In genomic region chr9:34957492-34958410, GRCh38 we compare ENCODE assay signal across 1 cellular context.
TF ChIP-seq lines count a peak whose summit lies in the region.

Gene PHF24, plus strand, starts transcription at chr9:34958285. Its CDS starts 13,014 bp downstream, at chr9:34971299.

TF ChIP-seq in IMR-90, 13 proteins besides CTCF, POLR2A, EP300 and RAD21 (continued from another document):
- no peak for TF ChIP-seq CHD1 (IDR thresholded peaks at IDR 0.05; ENCODE audit: low read depth, low read length)
- no peak for TF ChIP-seq FOS (IDR thresholded peaks at IDR 0.05; ENCODE audit: low read depth, low read length)
